Comparison of ENCODE assay signal across 8 cellular contexts in genomic region chr13:94620286-94620896, GRCh38. TPM values are rescaled to one million over a fixed set of nuclear protein-coding genes. Genes with fewer than 3 reads are reported as not detected.
A peak's percentile ranks its signal among the peaks of the same experiment; 100 is the strongest.
DNase-seq lines count a peak whose midpoint lies in the region; ATAC-seq and TF ChIP-seq lines count a peak whose summit lies in the region.

No MANE protein-coding gene starts in this region.

- peaks cover 22% of the 10 kb centered on the region for H3K36me3 Mint-ChIP-seq in activated CD4-positive, alpha-beta T cell treated with anti-CD3 and anti-CD28 coated beads, Interleukin-2, amount 10 ng/mL, durations not matched to agents 24 days and 14 days (ENCODE audit: low read depth)

- no peak overlapping the region for H3K4me3 Mint-ChIP-seq in activated CD4-positive, alpha-beta T cell treated with anti-CD3 and anti-CD28 coated beads, Interleukin-2, amount 10 ng/mL, durations not matched to agents 24 days and 14 days

- H3K27ac Mint-ChIP-seq in activated CD4-positive, alpha-beta T cell treated with anti-CD3 and anti-CD28 coated beads, Interleukin-2, amount 10 ng/mL, durations not matched to agents 24 days and 14 days: no peak overlapping the region

- no peaks in the 10 kb centered on the region for H3K9me3 Mint-ChIP-seq in activated CD4-positive, alpha-beta T cell treated with anti-CD3 and anti-CD28 coated beads, Interleukin-2, amount 10 ng/mL, durations not matched to agents 24 days and 14 days

- TF ChIP-seq POLR2A in esophagus squamous epithelium (IDR thresholded peaks at IDR 0.05): no peak
- no peak for TF ChIP-seq POLR2A in spleen (IDR thresholded peaks at IDR 0.05)

- intact Hi-C loops in activated CD4-positive, alpha-beta T cell treated with anti-CD3 and anti-CD28 coated beads, Interleukin-2, amount 10 ng/mL, durations not matched to agents 24 days and 14 days (cut with micrococcal nuclease): loop anchor here (5.0 kb wide), 2 partner anchors 37 to 87 kb away; no protein-coding TSS in a partner anchor
- intact Hi-C loops in esophagus squamous epithelium (cut with DNase I): no loop called here
- intact Hi-C loops in spleen (cut with DNase I; ENCODE audit: low total_unique reads): no loop called here

- H3K4me3 ChIP-seq in esophagus squamous epithelium: no peak overlapping the region
- H3K4me3 ChIP-seq in spleen: no peak overlapping the region

- peak; percentile 77 for ATAC-seq in GM21447 (IDR thresholded peaks at IDR 0.05; ENCODE audit: unreplicated experiment)
- no peak for ATAC-seq in HG02840 (IDR thresholded peaks at IDR 0.05; ENCODE audit: low FRiP score, unreplicated experiment)

- WGBS in esophagus squamous epithelium, 2 donors: 81 to 82% methylated on average over 2 of the region's 2 CpGs
- 86 to 95% (median 93%) methylated on average over 2 of the region's 2 CpGs for WGBS in spleen, 5 donors

- peak in 5 of 6 experiments; percentile 55 to 79 (median 59) for TF ChIP-seq CTCF in esophagus squamous epithelium (IDR thresholded peaks at IDR 0.05)
- peak in 6 of 11 experiments; percentile 25 to 54 (median 36) for TF ChIP-seq CTCF in spleen (IDR thresholded peaks at IDR 0.05 in 8 of 11, conservative IDR thresholded peaks at IDR 0.05 in 3 of 11)

- H3K9me3 ChIP-seq in esophagus squamous epithelium (no peaks in the 10 kb centered on the region), spleen (no peaks in the 10 kb centered on the region)

- H3K27ac ChIP-seq in esophagus squamous epithelium (no peak overlapping the region), spleen (no peak overlapping the region)

- no peaks in the 10 kb centered on the region for H3K27me3 Mint-ChIP-seq in activated CD4-positive, alpha-beta T cell treated with anti-CD3 and anti-CD28 coated beads, Interleukin-2, amount 10 ng/mL, durations not matched to agents 24 days and 14 days

- H3K36me3 ChIP-seq in esophagus squamous epithelium: peaks cover 0 to 35% (median 0%) of the 10 kb centered on the region in 3 donors
- peaks cover 0 to 69% (median 33%) of the 10 kb centered on the region in 6 donors for H3K36me3 ChIP-seq in spleen

- DNase-seq in activated CD4-positive, alpha-beta T cell treated with anti-CD3 and anti-CD28 coated beads, Interleukin-2, amount 10 ng/mL, durations not matched to agents 24 days and 14 days: peak; percentile 78
- no peak for DNase-seq in activated CD4-positive, alpha-beta T cell treated with anti-CD3 and anti-CD28 coated beads for 4 hours
- DNase-seq in HPDE6-E6E7 (ENCODE audit: extremely low spot score) (peak; percentile 22), SHP77 treated with DMSO at 0.1 percent for 48 hours (lab: John Stamatoyannopoulos, UW) (peak; percentile 69), esophagus squamous epithelium (lab: John Stamatoyannopoulos, UW) (no peak), spleen (no peak)

- no peaks in the 10 kb centered on the region for H3K27me3 ChIP-seq in esophagus squamous epithelium
- no peaks in the 10 kb centered on the region for H3K27me3 ChIP-seq in spleen (replicated peaks in 1 of 7)

- H3K4me1 ChIP-seq in esophagus squamous epithelium (no peaks in the 10 kb centered on the region), spleen (peaks cover 0 to 8% (median 0%) of the 10 kb centered on the region in 6 donors)

- peaks cover 8% of the 10 kb centered on the region for H3K4me1 Mint-ChIP-seq in activated CD4-positive, alpha-beta T cell treated with anti-CD3 and anti-CD28 coated beads, Interleukin-2, amount 10 ng/mL, durations not matched to agents 24 days and 14 days

RNA-seq across cellular contexts. Expression of gene GPR180, which starts 18.7 kb away (rescaled TPM):
- total RNA-seq in activated CD4-positive, alpha-beta T cell treated with anti-CD3 and anti-CD28 coated beads, Interleukin-2, amount 10 ng/mL, durations not matched to agents 24 days and 14 days: 9.8 and 10.3 TPM in 2 replicates
- total RNA-seq in esophagus squamous epithelium: 1 to 10 TPM; 2.6 to 5.3 (median 3.6) TPM
- total RNA-seq in spleen: 1 to 10 TPM; 3.3 to 8.6 (median 4.3) TPM
- 1 to 10 TPM; 1.2 to 1.9 (median 1.2) TPM for polyA plus RNA-seq in spleen

RNA-seq across cellular contexts. Expression of gene TGDS, which starts 24.4 kb away (rescaled TPM):
- 27.5 and 31.0 TPM in 2 replicates for total RNA-seq in activated CD4-positive, alpha-beta T cell treated with anti-CD3 and anti-CD28 coated beads, Interleukin-2, amount 10 ng/mL, durations not matched to agents 24 days and 14 days
- total RNA-seq in esophagus squamous epithelium (10 to 100 TPM in 2 of 4 donors, 1 to 10 TPM in 2; 2.5 to 17.9 (median 9.8) TPM), spleen (10 to 100 TPM in 6 of 7 donors, 1 to 10 TPM in 1; 9.7 to 16.3 (median 11.5) TPM)
- polyA plus RNA-seq in spleen: 10 to 100 TPM in 2 of 3 donors, 1 to 10 TPM in 1; 9.6 to 12.5 (median 11.9) TPM

Comparison
In these comparisons a context has a peak if more than half of its experiments do, and no peak if none do; other contexts are left out.
1. DNase-seq: peak in activated CD4-positive, alpha-beta T cell treated with anti-CD3 and anti-CD28 coated beads, Interleukin-2, amount 10 ng/mL, durations not matched to agents 24 days and 14 days (single experiment), HPDE6-E6E7 (single experiment) and SHP77 treated with DMSO at 0.1 percent for 48 hours (single experiment); none in activated CD4-positive, alpha-beta T cell treated with anti-CD3 and anti-CD28 coated beads for 4 hours (0 of 2), esophagus squamous epithelium (single experiment) and spleen (single experiment).